8 cellular contexts compared by ENCODE assay signal in genomic region chr1:61077676-61078521, GRCh38. TPM values are rescaled to one million over a fixed set of nuclear protein-coding genes. Genes with fewer than 3 reads are reported as not detected.
DNase-seq lines count a peak whose midpoint lies in the region; ATAC-seq and TF ChIP-seq lines count a peak whose summit lies in the region.

No MANE protein-coding gene starts in this region.

- H3K9me1 ChIP-seq in IMR-90 (ENCODE audit: insufficient read depth, low read length): no peaks in the 10 kb centered on the region

- POLR2A ChIA-PET in IMR-90 (lab: Charles Lee; ENCODE audit: unreplicated experiment): interaction anchor here (0.6 kb wide), 1 partner anchor 258 kb away, joined by 5 read pairs; no protein-coding TSS in a partner anchor

- no peak overlapping the region for H4K91ac ChIP-seq in IMR-90 (ENCODE audit: insufficient read depth, low read depth, low read length)

- no peaks in the 10 kb centered on the region for H3K36me3 Mint-ChIP-seq in CD4-positive, CD25-positive, alpha-beta regulatory T cell

- BruUV-seq in IMR-90 (replicated peaks; lab: Mats Ljungman, UMichigan): no TSS peak

- no peak overlapping the region for H3K4ac ChIP-seq in IMR-90 (ENCODE audit: low read depth, low read length)

- DNase-seq in CD4-positive, CD25-positive, alpha-beta regulatory T cell: peak; percentile 76 to 99 (median 92)
- DNase-seq in IMR-90 (peak; percentile 100), OCI-M1 (lab: John Stamatoyannopoulos, UW) (peak; percentile 99), mucosa of gallbladder (ENCODE audit: low spot score) (peak; percentile 96)
- DNase-seq in activated T-cell treated with anti-CD3 and anti-CD28 coated beads, Interleukin-2, amount 50 U/mL, for 1 hour: peak; percentile 82
- DNase-seq in stimulated activated CD8-positive, alpha-beta memory T cell treated with anti-CD3 and anti-CD28 coated beads, Interleukin-4, amount 100 ng/mL, for 24 hours (ENCODE audit: low read depth): peak; percentile 76

- H3K27ac ChIP-seq in CD4-positive, CD25-positive, alpha-beta regulatory T cell (ENCODE audit: insufficient read depth, low read length, poor library complexity, severe bottlenecking): peak overlapping the region; percentile 78
- no peak overlapping the region for H3K27ac ChIP-seq in IMR-90 (ENCODE audit: insufficient read depth, low read length)
- peak overlapping the region; percentile 76 to 89 for H3K27ac ChIP-seq in esophagus (ENCODE audit: low read depth in 2 of 2, low read length in 1 of 2)

- no peak overlapping the region for H4K5ac ChIP-seq in IMR-90 (ENCODE audit: low read depth, low read length)

- no peaks in the 10 kb centered on the region for H4K20me1 ChIP-seq in IMR-90 (ENCODE audit: insufficient read depth, low read length)

- in situ Hi-C loops in IMR-90 (cut with MboI; ENCODE audit: low sequenced_read_pairs): no loop called here

- H3K14ac ChIP-seq in IMR-90 (replicated peaks; ENCODE audit: low read depth, low read length): no peak overlapping the region

- CTCF ChIA-PET in IMR-90 (lab: Yijun Ruan, JAX): interaction anchor here (0.6 to 1.4 kb wide), 5 partner anchors 28 to 955 kb away, joined by 4 to 6 read pairs (median 4); no protein-coding TSS in a partner anchor

- no peak overlapping the region for H2BK15ac ChIP-seq in IMR-90 (ENCODE audit: low read depth, low read length)

- H2AK9ac ChIP-seq in IMR-90 (replicated peaks; ENCODE audit: low read depth, low read length, poor library complexity): no peak overlapping the region

- 0 out of 2 replicates have a peak overlapping the region, but pooled peaks have one; percentile 14 for H3K56ac ChIP-seq in IMR-90 (ENCODE audit: extremely low read depth, insufficient read depth, low read length)

- no peak for TF ChIP-seq RAD21 in IMR-90 (IDR thresholded peaks at IDR 0.05; ENCODE audit: low read length)

- peaks cover 47% of the 10 kb centered on the region for H3K4me1 ChIP-seq in CD4-positive, CD25-positive, alpha-beta regulatory T cell (ENCODE audit: control insufficient read depth, insufficient read depth, low read length, poor library complexity, severe bottlenecking)
- H3K4me1 ChIP-seq in IMR-90 (ENCODE audit: control insufficient read depth, insufficient read depth, low read length) (no peaks in the 10 kb centered on the region), esophagus (ENCODE audit: control insufficient read depth in 2 of 2, insufficient read depth in 2 of 2, low read length in 1 of 2) (no peaks in the 10 kb centered on the region)

- ATAC-seq in CD4-positive, CD25-positive, alpha-beta regulatory T cell (ENCODE audit: low read depth in 2 of 2): peak; percentile 81 to 82
- ATAC-seq in GM21515 (IDR thresholded peaks at IDR 0.05; ENCODE audit: unreplicated experiment): peak; percentile 48
- peak; percentile 74 for ATAC-seq in IMR-90 (ENCODE audit: low read depth)

- no peak overlapping the region for H2AK5ac ChIP-seq in IMR-90 (ENCODE audit: low read depth, low read length)

- H3K4me3 ChIP-seq in CD4-positive, CD25-positive, alpha-beta regulatory T cell (ENCODE audit: low read depth, low read length): peak overlapping the region; percentile 99
- H3K4me3 ChIP-seq in IMR-90 (ENCODE audit: insufficient read depth, low read depth, low read length) (peak overlapping the region; percentile 82), esophagus (ENCODE audit: low read depth in 1 of 2, low read length in 2 of 2) (peak overlapping the region; percentile 22 to 53)

- peaks cover 49% of the 10 kb centered on the region for H3K27me3 Mint-ChIP-seq in CD4-positive, CD25-positive, alpha-beta regulatory T cell

- H3K4me2 ChIP-seq in IMR-90 (ENCODE audit: low read depth, low read length): peak overlapping the region; percentile 85

- peak overlapping the region; percentile 36 for H2BK5ac ChIP-seq in IMR-90 (ENCODE audit: low read depth, low read length, poor library complexity, severe bottlenecking)

- no peaks in the 10 kb centered on the region for H3K9me3 ChIP-seq in CD4-positive, CD25-positive, alpha-beta regulatory T cell (ENCODE audit: control insufficient read depth in 2 of 2, low read length in 2 of 2)
- H3K9me3 ChIP-seq in IMR-90 (ENCODE audit: control insufficient read depth, insufficient read depth, low read length) (no peaks in the 10 kb centered on the region), esophagus (ENCODE audit: control insufficient read depth in 2 of 2, insufficient read depth in 1 of 2, low read depth in 1 of 2, low read length in 1 of 2) (no peaks in the 10 kb centered on the region)

- H3K18ac ChIP-seq in IMR-90 (ENCODE audit: low read depth, low read length): no peak overlapping the region

- no peak overlapping the region for H3K23ac ChIP-seq in IMR-90 (ENCODE audit: low read depth, low read length)

- no peak for TF ChIP-seq CTCF in IMR-90 (conservative IDR thresholded peaks at IDR 0.05; ENCODE audit: low read depth, low read length)

- peak overlapping the region; percentile 90 to 98 (median 92) for H3K4me3 Mint-ChIP-seq in CD4-positive, CD25-positive, alpha-beta regulatory T cell

- 0% methylated on average over 1 of the region's 19 CpGs; no CpG with 5 or more reads in 1 of the 2 experiments for WGBS in IMR-90 (ENCODE audit: extremely low coverage in 2 of 2, insufficient read length in 1 of 2), 2 experiments
- 1 to 2% methylated on average over 19 of the region's 19 CpGs for WGBS in esophagus, 2 donors

- no peak overlapping the region for H2BK20ac ChIP-seq in IMR-90 (ENCODE audit: low read depth, low read length)

- peaks cover 11% of the 10 kb centered on the region for H3K27me3 ChIP-seq in CD4-positive, CD25-positive, alpha-beta regulatory T cell (ENCODE audit: control insufficient read depth, insufficient read depth, low read length)
- H3K27me3 ChIP-seq in IMR-90 (ENCODE audit: control insufficient read depth, insufficient read depth, low read length) (no peaks in the 10 kb centered on the region), esophagus (ENCODE audit: control insufficient read depth in 1 of 2, insufficient read depth in 2 of 2, low read length in 2 of 2) (no peaks in the 10 kb centered on the region)

- no peak overlapping the region for H2AFZ ChIP-seq in IMR-90 (replicated peaks; ENCODE audit: low read length, poor library complexity)

- dilution Hi-C loops in IMR-90 (cut with HindIII; ENCODE audit: low sequenced_read_pairs, unreplicated experiment): no loop called here

- H3K9ac ChIP-seq in IMR-90 (ENCODE audit: low read depth, low read length): no peak overlapping the region; the same call in 1 of the 2 replicates

- peaks cover 0 to 4% (median 0%) of the 10 kb centered on the region in 7 donors for H3K9me3 Mint-ChIP-seq in CD4-positive, CD25-positive, alpha-beta regulatory T cell

- no peaks in the 10 kb centered on the region for H3K36me3 ChIP-seq in CD4-positive, CD25-positive, alpha-beta regulatory T cell (ENCODE audit: control insufficient read depth, insufficient read depth, low read length)
- no peaks in the 10 kb centered on the region for H3K36me3 ChIP-seq in IMR-90 (ENCODE audit: control insufficient read depth, insufficient read depth, low read length)
- H3K36me3 ChIP-seq in esophagus (ENCODE audit: control insufficient read depth in 2 of 2, insufficient read depth in 2 of 2, low read length in 1 of 2): no peaks in the 10 kb centered on the region

- peak overlapping the region; percentile 4 to 30; a peak in 2 of 4 replicates for H4K8ac ChIP-seq in IMR-90 (ENCODE audit: low read depth in 2 of 2, low read length in 2 of 2)

- TF ChIP-seq POLR2A in IMR-90 (IDR thresholded peaks at IDR 0.05; ENCODE audit: low read depth, low read length): no peak

- no peaks in the 10 kb centered on the region for H3K79me1 ChIP-seq in IMR-90 (ENCODE audit: low read depth in 1 of 2, low read length in 2 of 2)

- peaks cover 23 to 49% (median 38%) of the 10 kb centered on the region in 4 donors for H3K4me1 Mint-ChIP-seq in CD4-positive, CD25-positive, alpha-beta regulatory T cell

- peak overlapping the region; percentile 81 to 96 (median 90) for H3K27ac Mint-ChIP-seq in CD4-positive, CD25-positive, alpha-beta regulatory T cell

- H2BK120ac ChIP-seq in IMR-90 (ENCODE audit: low read depth, low read length): no peak overlapping the region

- intact Hi-C loops in IMR-90 (cut with micrococcal nuclease): loop anchor here (1.0 to 10.0 kb wide), 6 partner anchors 20 to 667 kb away; partner anchors contain the start of gene PATJ

TF ChIP-seq in IMR-90, 13 proteins besides CTCF, POLR2A, EP300 and RAD21 (continues in another document):
- no peak for TF ChIP-seq BHLHE40 (IDR thresholded peaks at IDR 0.05; ENCODE audit: low read depth, low read length)
- peak; percentile 26; the same call in 1 of the 2 replicates for TF ChIP-seq FOS (IDR thresholded peaks at IDR 0.05; ENCODE audit: low read depth, low read length)
- TF ChIP-seq NFE2L2 (IDR thresholded peaks at IDR 0.05; ENCODE audit: low read depth, low read length): no peak
- TF ChIP-seq ELK1 (IDR thresholded peaks at IDR 0.05; ENCODE audit: borderline replicate concordance, low read depth, low read length): no peak
- TF ChIP-seq MAZ (IDR thresholded peaks at IDR 0.05; ENCODE audit: borderline replicate concordance, low read depth, low read length): peak; percentile 38; the same call in 1 of the 2 replicates
- peak; percentile 100 for TF ChIP-seq MAFK (IDR thresholded peaks at IDR 0.05; ENCODE audit: low read depth, low read length)
- TF ChIP-seq CEBPB (IDR thresholded peaks at IDR 0.05; ENCODE audit: low read depth, low read length): no peak
- no peak for TF ChIP-seq RFX5 (IDR thresholded peaks at IDR 0.05; ENCODE audit: low read depth, low read length)
- TF ChIP-seq MXI1 (IDR thresholded peaks at IDR 0.05; ENCODE audit: borderline replicate concordance, low read depth, low read length): no peak

RNA-seq across cellular contexts. Expression of gene NFIA, which starts 4.5 kb away (rescaled TPM):
- 1.5 TPM for total RNA-seq in CD4-positive, CD25-positive, alpha-beta regulatory T cell
- 1 to 10 TPM in 3 of 4 donors, under 1 TPM in 1; 0.86 to 3.9 (median 2.1) TPM for polyA plus RNA-seq in CD4-positive, CD25-positive, alpha-beta regulatory T cell
- total RNA-seq in IMR-90 (2012; rRNA removed) (2.2 TPM in 2 replicates), mucosa of gallbladder (82.8 TPM)
- polyA plus RNA-seq in IMR-90 (2012; rRNA removed) (1.6 and 1.8 TPM in 2 replicates), esophagus (10 to 100 TPM in 1 of 2 donors, 1 to 10 TPM in 1; 9.0 to 11.0 TPM)
- polyA plus RNA-seq in IMR-90 (2012; cell fraction: cytosol; rRNA removed): 0.60 and 1.2 TPM in 2 replicates
- 0.83 and 1.2 TPM in 2 replicates for polyA plus RNA-seq in IMR-90 (2012; cell fraction: nucleus; rRNA removed; ENCODE audit: low replicate concordance)

Comparison
In these comparisons a context has a peak if more than half of its experiments do, and no peak if none do; other contexts are left out.
1. H3K4me3 ChIP-seq: peak in every context shown above with its lines; median percentile 99 in CD4-positive, CD25-positive, alpha-beta regulatory T cell; 82 in IMR-90; 38 in esophagus.
2. RNA of gene NFIA, which starts 4.5 kb away (total RNA-seq): 82.8 TPM in mucosa of gallbladder (single experiment); 2.2 TPM in IMR-90 and 1.5 TPM in CD4-positive, CD25-positive, alpha-beta regulatory T cell (single experiment); every median in the first group is over 10 times any median in the second.
3. Peak in every context shown above with its lines, with median percentiles within 50 percentile points of each other: ATAC-seq and DNase-seq.